In the genomic region with DNA sequence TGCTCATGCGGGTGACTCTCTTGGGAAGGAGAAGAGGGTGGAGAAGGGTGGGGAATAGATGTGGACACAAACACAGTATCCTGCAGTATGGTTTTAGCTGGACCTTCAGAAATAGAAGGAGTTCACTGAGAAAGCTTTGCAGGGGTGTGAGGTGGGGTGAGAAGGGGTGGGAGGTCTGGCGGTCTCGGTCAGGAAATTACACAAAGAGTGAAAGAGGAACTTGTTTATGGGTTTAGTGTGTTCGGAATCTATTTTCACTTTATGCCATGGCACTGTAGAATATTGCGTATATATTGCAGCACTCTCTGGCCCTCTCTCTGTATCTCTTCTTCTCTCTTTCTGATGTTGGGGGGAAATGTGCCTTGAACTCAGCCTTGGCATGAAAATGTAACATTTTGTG, we compare ENCODE assay signal across 10 cellular contexts.
DNase-seq lines count a peak whose midpoint lies in the region; ATAC-seq and TF ChIP-seq lines count a peak whose summit lies in the region.
"Had no signal": no experiment of that assay in that cellular context is flagged by ENCODE, and none has a peak within 500 bp of the region (broad histone marks: within the 10 kb centered on the region; RNA-seq: fewer than 3 reads in every experiment).

No MANE protein-coding gene starts in this region.

- in situ Hi-C loops in ACHN (cut with HindIII; ENCODE audit: low pct_ligation_motif_present, low pct_unique_long_range_greater_than_20kb, low sequenced_read_pairs), result no loop called here

- H3K27ac Mint-ChIP-seq in naive B cell (peak overlapping the region in 3 of 6 donors; percentile 21 to 92 (median 41)), MCF 10A (ENCODE audit: low read depth, unreplicated experiment) (no peak overlapping the region)
- H3K27ac Mint-ChIP-seq in activated CD4-positive, alpha-beta T cell treated with anti-CD3 and anti-CD28 coated beads, Interleukin-2, amount 10 ng/mL, durations not matched to agents 24 days and 14 days, result no peak overlapping the region
- H3K27ac Mint-ChIP-seq: T-helper 1 cell treated with Interleukin-12 subunit alpha and Interleukin-12 subunit beta and Interleukin-4 antibody, amounts not matched to agents 30 μg/mL and 1 μg/mL, for 36 hours had no signal

- H3K4me1 Mint-ChIP-seq in naive B cell (peaks cover 4 to 13% (median 13%) of the 10 kb centered on the region in 3 donors), MCF 10A (ENCODE audit: insufficient read depth, unreplicated experiment) (no peaks in the 10 kb centered on the region)
- H3K4me1 Mint-ChIP-seq in activated CD4-positive, alpha-beta T cell treated with anti-CD3 and anti-CD28 coated beads, Interleukin-2, amount 10 ng/mL, durations not matched to agents 24 days and 14 days, result no peaks in the 10 kb centered on the region

- H3K36me3 Mint-ChIP-seq in naive B cell, result no peaks in the 10 kb centered on the region
- peaks cover 5% of the 10 kb centered on the region for H3K36me3 Mint-ChIP-seq in MCF 10A (ENCODE audit: insufficient read depth, unreplicated experiment)
- H3K36me3 Mint-ChIP-seq in activated CD4-positive, alpha-beta T cell treated with anti-CD3 and anti-CD28 coated beads, Interleukin-2, amount 10 ng/mL, durations not matched to agents 24 days and 14 days (ENCODE audit: low read depth), result no peaks in the 10 kb centered on the region

- POLR2A ChIA-PET in MCF 10A (lab: Yijun Ruan, JAX), result no interaction called here

- intact Hi-C loops in MCF 10A (cut with micrococcal nuclease), result no loop called here
- intact Hi-C loops in activated CD4-positive, alpha-beta T cell treated with anti-CD3 and anti-CD28 coated beads, Interleukin-2, amount 10 ng/mL, durations not matched to agents 24 days and 14 days (cut with micrococcal nuclease), result no loop called here

- H3K4me3 Mint-ChIP-seq in naive B cell (peak overlapping the region in 6 of 8 donors; percentile 1 to 67 (median 52)), MCF 10A (ENCODE audit: unreplicated experiment) (no peak overlapping the region)
- no peak overlapping the region for H3K4me3 Mint-ChIP-seq in activated CD4-positive, alpha-beta T cell treated with anti-CD3 and anti-CD28 coated beads, Interleukin-2, amount 10 ng/mL, durations not matched to agents 24 days and 14 days
- H3K4me3 Mint-ChIP-seq: T-helper 1 cell treated with Interleukin-12 subunit alpha and Interleukin-12 subunit beta and Interleukin-4 antibody, amounts not matched to agents 30 μg/mL and 1 μg/mL, for 36 hours had no signal

- H3K27me3 Mint-ChIP-seq in naive B cell (peaks cover 0 to 19% (median 5%) of the 10 kb centered on the region in 3 donors), MCF 10A (ENCODE audit: insufficient read depth, unreplicated experiment) (peaks cover 8% of the 10 kb centered on the region)
- peaks cover 2% of the 10 kb centered on the region for H3K27me3 Mint-ChIP-seq in activated CD4-positive, alpha-beta T cell treated with anti-CD3 and anti-CD28 coated beads, Interleukin-2, amount 10 ng/mL, durations not matched to agents 24 days and 14 days

- CTCF ChIA-PET in MCF 10A (lab: Yijun Ruan, JAX), result interaction anchor here (0.5 kb wide), 1 partner anchor 16 kb away, joined by 4 read pairs; no protein-coding TSS in a partner anchor

- TF ChIP-seq CTCF in MCF 10A (IDR thresholded peaks at IDR 0.05; ENCODE audit: unreplicated experiment), result no peak

- H3K9me3 Mint-ChIP-seq in naive B cell (peaks cover 7 to 14% (median 12%) of the 10 kb centered on the region in 7 donors), MCF 10A (ENCODE audit: unreplicated experiment) (peaks cover 9% of the 10 kb centered on the region)
- peaks cover 7% of the 10 kb centered on the region for H3K9me3 Mint-ChIP-seq in activated CD4-positive, alpha-beta T cell treated with anti-CD3 and anti-CD28 coated beads, Interleukin-2, amount 10 ng/mL, durations not matched to agents 24 days and 14 days

- no TSS peak for BruUV-seq in MCF 10A (replicated peaks; lab: Mats Ljungman, UMichigan)

- DNase-seq in naive B cell, result no peak
- no peak for DNase-seq in MCF 10A (ENCODE audit: unreplicated experiment)
- no peak for DNase-seq in activated CD4-positive, alpha-beta T cell treated with anti-CD3 and anti-CD28 coated beads, Interleukin-2, amount 10 ng/mL, durations not matched to agents 24 days and 14 days
- DNase-seq in ACHN, result no peak
- DNase-seq in inferior parietal cortex (ENCODE audit: extremely low spot score), result no peak
- DNase-seq: NCI-H1436 had no signal

- ATAC-seq in GM18907 (IDR thresholded peaks at IDR 0.05; ENCODE audit: unreplicated experiment), result peak; percentile 93
- ATAC-seq in HG02610 (IDR thresholded peaks at IDR 0.05; ENCODE audit: unreplicated experiment), result peak; percentile 91
- peak; percentile 98 for ATAC-seq in HG03565 (IDR thresholded peaks at IDR 0.05; ENCODE audit: unreplicated experiment)
- ATAC-seq in naive B cell (ENCODE audit: low read depth in 2 of 2), result peak; percentile 50 to 66

Comparison
In these comparisons a context has a peak if more than half of its experiments do, and no peak if none do; other contexts are left out.
1. H3K4me3 Mint-ChIP-seq: peak in naive B cell (6 of 8); none in MCF 10A (single experiment) and activated CD4-positive, alpha-beta T cell treated with anti-CD3 and anti-CD28 coated beads, Interleukin-2, amount 10 ng/mL, durations not matched to agents 24 days and 14 days (single experiment).
2. Peak in every context shown above with its lines, with median percentiles within 50 percentile points of each other: ATAC-seq.